ENCODE assay signal across 1 cellular context in genomic region chr1:33092438-33092837, GRCh38.
TF ChIP-seq lines count a peak whose summit lies in the region.

No MANE protein-coding gene starts in this region.

TF ChIP-seq in H1, 55 proteins besides CTCF, POLR2A, EP300 and RAD21:
- no peak for TF ChIP-seq FOSL1 (IDR thresholded peaks at IDR 0.05; ENCODE audit: insufficient read depth, low read depth, low read length)
- no peak for TF ChIP-seq E2F6 (IDR thresholded peaks at IDR 0.05)
- TF ChIP-seq RBBP5 (IDR thresholded peaks at IDR 0.05; ENCODE audit: borderline replicate concordance, low read depth, low read length) = no peak
- no peak for TF ChIP-seq TBP (IDR thresholded peaks at IDR 0.05; ENCODE audit: low read depth, low read length)
- TF ChIP-seq TAF7 (optimal IDR thresholded peaks at IDR 0.05; ENCODE audit: borderline replicate concordance, low read depth, low read length) = no peak
- no peak for TF ChIP-seq CHD7 (IDR thresholded peaks at IDR 0.05; ENCODE audit: insufficient replicate concordance, low read length)
- TF ChIP-seq ATF3 (IDR thresholded peaks at IDR 0.05; ENCODE audit: insufficient read depth, low read depth, low read length) = no peak
- TF ChIP-seq CEBPB (IDR thresholded peaks at IDR 0.05; ENCODE audit: low read depth, low read length) = no peak
- TF ChIP-seq SRF (IDR thresholded peaks at IDR 0.05; ENCODE audit: low read depth, low read length) = no peak
- TF ChIP-seq BRCA1 (IDR thresholded peaks at IDR 0.05; ENCODE audit: low read depth, low read length) = no peak
- no peak for TF ChIP-seq ATF2 (IDR thresholded peaks at IDR 0.05; ENCODE audit: low read length)
- TF ChIP-seq ZNF274 (IDR thresholded peaks at IDR 0.05; ENCODE audit: borderline replicate concordance, extremely low read depth, low read length) = no peak
- TF ChIP-seq SUZ12 (IDR thresholded peaks at IDR 0.05; ENCODE audit: low read length) = no peak
- no peak for TF ChIP-seq BACH1 (IDR thresholded peaks at IDR 0.05; ENCODE audit: low read length)
- TF ChIP-seq SP1 (IDR thresholded peaks at IDR 0.05; ENCODE audit: low read depth, low read length) = no peak
- TF ChIP-seq JUN (IDR thresholded peaks at IDR 0.05; ENCODE audit: low read depth, low read length) = no peak
- TF ChIP-seq TAF1 (IDR thresholded peaks at IDR 0.05; ENCODE audit: low read depth, low read length) = no peak
